ENCODE assay signal across 1 cellular context in the genomic region with DNA sequence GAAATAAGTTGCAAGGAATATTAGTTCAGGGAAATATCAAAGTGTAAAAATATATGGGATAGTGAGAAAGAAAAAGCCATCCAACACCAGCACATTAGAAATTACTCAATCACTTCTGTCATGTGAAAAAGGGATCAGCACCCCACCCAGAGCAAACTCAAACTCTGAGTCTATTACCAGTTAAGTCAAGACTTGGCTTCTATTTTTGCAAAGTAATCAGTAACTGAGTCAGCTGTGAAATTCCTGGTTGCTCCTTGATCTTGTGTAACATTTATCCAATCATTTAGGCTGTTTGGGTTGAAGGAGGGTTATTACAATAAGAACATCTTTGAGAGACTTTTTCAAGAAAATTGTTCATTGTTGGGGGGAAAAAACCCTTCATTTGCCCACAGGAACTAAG.
TF ChIP-seq lines count a peak whose summit lies in the region.

No MANE protein-coding gene starts in this region.

TF ChIP-seq in HepG2, 621 proteins besides CTCF, POLR2A, EP300 and RAD21 (continues in another document):
- TF ChIP-seq KLF12 (CRISPR knock-in tag; IDR thresholded peaks at IDR 0.05; ENCODE audit: borderline replicate concordance) (no peak), CCAR2 (optimal IDR thresholded peaks at IDR 0.05; ENCODE audit: low read depth, low read length) (no peak), ZNF672 (CRISPR knock-in tag; IDR thresholded peaks at IDR 0.05) (no peak), HNRNPUL1 (IDR thresholded peaks at IDR 0.05; ENCODE audit: low read depth, low read length) (no peak), SALL1 (CRISPR knock-in tag; IDR thresholded peaks at IDR 0.05) (no peak), KMT2B (CRISPR knock-in tag; IDR thresholded peaks at IDR 0.05) (no peak), ATF7-NPFF (CRISPR knock-in tag; IDR thresholded peaks at IDR 0.05; ENCODE audit: low read depth) (no peak), MTF1 (CRISPR knock-in tag; IDR thresholded peaks at IDR 0.05) (no peak), SMC3 (IDR thresholded peaks at IDR 0.05; ENCODE audit: low read length) (no peak), ZNF556 (CRISPR knock-in tag; IDR thresholded peaks at IDR 0.05; ENCODE audit: borderline replicate concordance) (no peak), ZNF547 (CRISPR knock-in tag; IDR thresholded peaks at IDR 0.05) (no peak), MAFF (IDR thresholded peaks at IDR 0.05; ENCODE audit: low read depth, low read length) (peak; percentile 67), FOXK1 (CRISPR knock-in tag; IDR thresholded peaks at IDR 0.05; ENCODE audit: borderline replicate concordance, low read depth) (peak; percentile 16; the same call in 1 of the 2 replicates), FOXM1 (CRISPR knock-in tag; IDR thresholded peaks at IDR 0.05) (no peak), PHF21A (CRISPR knock-in tag; IDR thresholded peaks at IDR 0.05) (no peak), MIER3 (CRISPR knock-in tag; IDR thresholded peaks at IDR 0.05; ENCODE audit: borderline replicate concordance) (no peak)
- TF ChIP-seq, protein P1, sequence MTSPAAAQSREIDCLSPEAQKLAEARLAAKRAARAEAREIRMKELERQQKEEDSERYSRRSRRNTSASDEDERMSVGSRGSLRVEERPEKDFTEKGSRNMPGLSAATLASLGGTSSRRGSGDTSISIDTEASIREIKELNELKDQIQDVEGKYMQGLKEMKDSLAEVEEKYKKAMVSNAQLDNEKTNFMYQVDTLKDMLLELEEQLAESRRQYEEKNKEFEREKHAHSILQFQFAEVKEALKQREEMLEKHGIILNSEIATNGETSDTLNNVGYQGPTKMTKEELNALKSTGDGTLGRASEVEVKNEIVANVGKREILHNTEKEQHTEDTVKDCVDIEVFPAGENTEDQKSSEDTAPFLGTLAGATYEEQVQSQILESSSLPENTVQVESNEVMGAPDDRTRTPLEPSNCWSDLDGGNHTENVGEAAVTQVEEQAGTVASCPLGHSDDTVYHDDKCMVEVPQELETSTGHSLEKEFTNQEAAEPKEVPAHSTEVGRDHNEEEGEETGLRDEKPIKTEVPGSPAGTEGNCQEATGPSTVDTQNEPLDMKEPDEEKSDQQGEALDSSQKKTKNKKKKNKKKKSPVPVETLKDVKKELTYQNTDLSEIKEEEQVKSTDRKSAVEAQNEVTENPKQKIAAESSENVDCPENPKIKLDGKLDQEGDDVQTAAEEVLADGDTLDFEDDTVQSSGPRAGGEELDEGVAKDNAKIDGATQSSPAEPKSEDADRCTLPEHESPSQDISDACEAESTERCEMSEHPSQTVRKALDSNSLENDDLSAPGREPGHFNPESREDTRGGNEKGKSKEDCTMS (CRISPR knock-in tag; conservative IDR thresholded peaks at IDR 0.05), result no peak
- TF ChIP-seq, protein P2, sequence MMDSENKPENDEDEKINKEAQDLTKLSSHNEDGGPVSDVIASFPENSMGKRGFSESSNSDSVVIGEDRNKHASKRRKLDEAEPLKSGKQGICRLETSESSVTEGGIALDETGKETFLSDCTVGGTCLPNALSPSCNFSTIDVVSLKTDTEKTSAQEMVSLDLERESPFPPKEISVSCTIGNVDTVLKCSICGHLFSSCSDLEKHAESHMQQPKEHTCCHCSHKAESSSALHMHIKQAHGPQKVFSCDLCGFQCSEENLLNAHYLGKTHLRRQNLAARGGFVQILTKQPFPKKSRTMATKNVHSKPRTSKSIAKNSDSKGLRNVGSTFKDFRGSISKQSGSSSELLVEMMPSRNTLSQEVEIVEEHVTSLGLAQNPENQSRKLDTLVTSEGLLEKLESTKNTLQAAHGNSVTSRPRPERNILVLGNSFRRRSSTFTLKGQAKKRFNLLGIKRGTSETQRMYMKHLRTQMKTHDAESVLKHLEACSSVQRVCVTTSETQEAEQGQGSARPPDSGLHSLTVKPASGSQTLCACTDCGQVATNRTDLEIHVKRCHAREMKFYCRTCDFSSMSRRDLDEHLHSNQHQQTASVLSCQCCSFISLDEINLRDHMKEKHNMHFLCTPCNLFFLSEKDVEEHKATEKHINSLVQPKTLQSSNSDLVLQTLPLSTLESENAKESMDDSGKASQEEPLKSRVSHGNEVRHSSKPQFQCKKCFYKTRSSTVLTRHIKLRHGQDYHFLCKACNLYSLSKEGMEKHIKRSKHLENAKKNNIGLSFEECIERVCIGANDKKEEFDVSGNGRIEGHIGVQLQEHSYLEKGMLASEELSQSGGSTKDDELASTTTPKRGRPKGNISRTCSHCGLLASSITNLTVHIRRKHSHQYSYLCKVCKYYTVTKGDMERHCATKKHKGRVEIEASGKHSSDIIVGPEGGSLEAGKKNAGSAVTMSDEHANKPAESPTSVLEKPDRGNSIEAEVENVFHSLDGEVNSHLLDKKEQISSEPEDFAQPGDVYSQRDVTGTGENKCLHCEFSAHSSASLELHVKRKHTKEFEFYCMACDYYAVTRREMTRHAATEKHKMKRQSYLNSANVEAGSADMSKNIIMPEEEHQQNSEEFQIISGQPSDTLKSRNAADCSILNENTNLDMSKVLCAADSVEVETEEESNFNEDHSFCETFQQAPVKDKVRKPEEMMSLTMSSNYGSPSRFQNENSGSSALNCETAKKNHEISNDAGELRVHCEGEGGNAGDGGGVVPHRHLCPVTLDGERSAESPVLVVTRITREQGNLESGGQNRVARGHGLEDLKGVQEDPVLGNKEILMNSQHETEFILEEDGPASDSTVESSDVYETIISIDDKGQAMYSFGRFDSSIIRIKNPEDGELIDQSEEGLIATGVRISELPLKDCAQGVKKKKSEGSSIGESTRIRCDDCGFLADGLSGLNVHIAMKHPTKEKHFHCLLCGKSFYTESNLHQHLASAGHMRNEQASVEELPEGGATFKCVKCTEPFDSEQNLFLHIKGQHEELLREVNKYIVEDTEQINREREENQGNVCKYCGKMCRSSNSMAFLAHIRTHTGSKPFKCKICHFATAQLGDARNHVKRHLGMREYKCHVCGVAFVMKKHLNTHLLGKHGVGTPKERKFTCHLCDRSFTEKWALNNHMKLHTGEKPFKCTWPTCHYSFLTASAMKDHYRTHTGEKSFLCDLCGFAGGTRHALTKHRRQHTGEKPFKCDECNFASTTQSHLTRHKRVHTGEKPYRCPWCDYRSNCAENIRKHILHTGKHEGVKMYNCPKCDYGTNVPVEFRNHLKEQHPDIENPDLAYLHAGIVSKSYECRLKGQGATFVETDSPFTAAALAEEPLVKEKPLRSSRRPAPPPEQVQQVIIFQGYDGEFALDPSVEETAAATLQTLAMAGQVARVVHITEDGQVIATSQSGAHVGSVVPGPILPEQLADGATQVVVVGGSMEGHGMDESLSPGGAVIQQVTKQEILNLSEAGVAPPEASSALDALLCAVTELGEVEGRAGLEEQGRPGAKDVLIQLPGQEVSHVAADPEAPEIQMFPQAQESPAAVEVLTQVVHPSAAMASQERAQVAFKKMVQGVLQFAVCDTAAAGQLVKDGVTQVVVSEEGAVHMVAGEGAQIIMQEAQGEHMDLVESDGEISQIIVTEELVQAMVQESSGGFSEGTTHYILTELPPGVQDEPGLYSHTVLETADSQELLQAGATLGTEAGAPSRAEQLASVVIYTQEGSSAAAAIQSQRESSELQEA (CRISPR knock-in tag; IDR thresholded peaks at IDR 0.05; ENCODE audit: not compliant biosample characterization), result no peak
- TF ChIP-seq, protein P3, sequence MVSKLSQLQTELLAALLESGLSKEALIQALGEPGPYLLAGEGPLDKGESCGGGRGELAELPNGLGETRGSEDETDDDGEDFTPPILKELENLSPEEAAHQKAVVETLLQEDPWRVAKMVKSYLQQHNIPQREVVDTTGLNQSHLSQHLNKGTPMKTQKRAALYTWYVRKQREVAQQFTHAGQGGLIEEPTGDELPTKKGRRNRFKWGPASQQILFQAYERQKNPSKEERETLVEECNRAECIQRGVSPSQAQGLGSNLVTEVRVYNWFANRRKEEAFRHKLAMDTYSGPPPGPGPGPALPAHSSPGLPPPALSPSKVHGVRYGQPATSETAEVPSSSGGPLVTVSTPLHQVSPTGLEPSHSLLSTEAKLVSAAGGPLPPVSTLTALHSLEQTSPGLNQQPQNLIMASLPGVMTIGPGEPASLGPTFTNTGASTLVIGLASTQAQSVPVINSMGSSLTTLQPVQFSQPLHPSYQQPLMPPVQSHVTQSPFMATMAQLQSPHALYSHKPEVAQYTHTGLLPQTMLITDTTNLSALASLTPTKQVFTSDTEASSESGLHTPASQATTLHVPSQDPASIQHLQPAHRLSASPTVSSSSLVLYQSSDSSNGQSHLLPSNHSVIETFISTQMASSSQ (IDR thresholded peaks at IDR 0.05; ENCODE audit: low read depth), result peak; percentile 39
- TF ChIP-seq, protein P3 (CRISPR knock-in tag; IDR thresholded peaks at IDR 0.05; ENCODE audit: borderline replicate concordance), result no peak
- TF ChIP-seq, protein P4, sequence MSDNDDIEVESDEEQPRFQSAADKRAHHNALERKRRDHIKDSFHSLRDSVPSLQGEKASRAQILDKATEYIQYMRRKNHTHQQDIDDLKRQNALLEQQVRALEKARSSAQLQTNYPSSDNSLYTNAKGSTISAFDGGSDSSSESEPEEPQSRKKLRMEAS (IDR thresholded peaks at IDR 0.05), result no peak
- TF ChIP-seq, protein P5, sequence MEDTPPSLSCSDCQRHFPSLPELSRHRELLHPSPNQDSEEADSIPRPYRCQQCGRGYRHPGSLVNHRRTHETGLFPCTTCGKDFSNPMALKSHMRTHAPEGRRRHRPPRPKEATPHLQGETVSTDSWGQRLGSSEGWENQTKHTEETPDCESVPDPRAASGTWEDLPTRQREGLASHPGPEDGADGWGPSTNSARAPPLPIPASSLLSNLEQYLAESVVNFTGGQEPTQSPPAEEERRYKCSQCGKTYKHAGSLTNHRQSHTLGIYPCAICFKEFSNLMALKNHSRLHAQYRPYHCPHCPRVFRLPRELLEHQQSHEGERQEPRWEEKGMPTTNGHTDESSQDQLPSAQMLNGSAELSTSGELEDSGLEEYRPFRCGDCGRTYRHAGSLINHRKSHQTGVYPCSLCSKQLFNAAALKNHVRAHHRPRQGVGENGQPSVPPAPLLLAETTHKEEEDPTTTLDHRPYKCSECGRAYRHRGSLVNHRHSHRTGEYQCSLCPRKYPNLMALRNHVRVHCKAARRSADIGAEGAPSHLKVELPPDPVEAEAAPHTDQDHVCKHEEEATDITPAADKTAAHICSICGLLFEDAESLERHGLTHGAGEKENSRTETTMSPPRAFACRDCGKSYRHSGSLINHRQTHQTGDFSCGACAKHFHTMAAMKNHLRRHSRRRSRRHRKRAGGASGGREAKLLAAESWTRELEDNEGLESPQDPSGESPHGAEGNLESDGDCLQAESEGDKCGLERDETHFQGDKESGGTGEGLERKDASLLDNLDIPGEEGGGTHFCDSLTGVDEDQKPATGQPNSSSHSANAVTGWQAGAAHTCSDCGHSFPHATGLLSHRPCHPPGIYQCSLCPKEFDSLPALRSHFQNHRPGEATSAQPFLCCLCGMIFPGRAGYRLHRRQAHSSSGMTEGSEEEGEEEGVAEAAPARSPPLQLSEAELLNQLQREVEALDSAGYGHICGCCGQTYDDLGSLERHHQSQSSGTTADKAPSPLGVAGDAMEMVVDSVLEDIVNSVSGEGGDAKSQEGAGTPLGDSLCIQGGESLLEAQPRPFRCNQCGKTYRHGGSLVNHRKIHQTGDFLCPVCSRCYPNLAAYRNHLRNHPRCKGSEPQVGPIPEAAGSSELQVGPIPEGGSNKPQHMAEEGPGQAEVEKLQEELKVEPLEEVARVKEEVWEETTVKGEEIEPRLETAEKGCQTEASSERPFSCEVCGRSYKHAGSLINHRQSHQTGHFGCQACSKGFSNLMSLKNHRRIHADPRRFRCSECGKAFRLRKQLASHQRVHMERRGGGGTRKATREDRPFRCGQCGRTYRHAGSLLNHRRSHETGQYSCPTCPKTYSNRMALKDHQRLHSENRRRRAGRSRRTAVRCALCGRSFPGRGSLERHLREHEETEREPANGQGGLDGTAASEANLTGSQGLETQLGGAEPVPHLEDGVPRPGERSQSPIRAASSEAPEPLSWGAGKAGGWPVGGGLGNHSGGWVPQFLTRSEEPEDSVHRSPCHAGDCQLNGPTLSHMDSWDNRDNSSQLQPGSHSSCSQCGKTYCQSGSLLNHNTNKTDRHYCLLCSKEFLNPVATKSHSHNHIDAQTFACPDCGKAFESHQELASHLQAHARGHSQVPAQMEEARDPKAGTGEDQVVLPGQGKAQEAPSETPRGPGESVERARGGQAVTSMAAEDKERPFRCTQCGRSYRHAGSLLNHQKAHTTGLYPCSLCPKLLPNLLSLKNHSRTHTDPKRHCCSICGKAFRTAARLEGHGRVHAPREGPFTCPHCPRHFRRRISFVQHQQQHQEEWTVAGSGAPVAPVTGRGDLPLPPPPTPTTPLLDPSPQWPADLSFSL (CRISPR knock-in tag; IDR thresholded peaks at IDR 0.05), result no peak
